ENCODE assay signal across 14 cellular contexts in genomic region chr18:55833543-55833942, GRCh38.
DNase-seq lines count a peak whose midpoint lies in the region; ATAC-seq, FAIRE-seq and TF ChIP-seq lines count a peak whose summit lies in the region.
"Had no signal": no experiment of that assay in that cellular context is flagged by ENCODE, and none has a peak within 500 bp of the region (broad histone marks: within the 10 kb centered on the region; RNA-seq: fewer than 3 reads in every experiment).

No MANE protein-coding gene starts in this region.

- no peak for TF ChIP-seq EP300 in Ishikawa (IDR thresholded peaks at IDR 0.05; ENCODE audit: borderline replicate concordance)

- H3K36me3 Mint-ChIP-seq in CD8-positive, alpha-beta memory T cell: no peaks in the 10 kb centered on the region
- H3K36me3 Mint-ChIP-seq: activated naive CD4-positive, alpha-beta T cell treated with anti-CD3 and anti-CD28 coated beads, Interleukin-2, amount 50 U/mL, for 24 hours had no signal

- H3K9me3 ChIP-seq in left lung: peaks cover 0 to 11% of the 10 kb centered on the region in 2 donors
- H3K9me3 ChIP-seq in CD8-positive, alpha-beta memory T cell (ENCODE audit: low read length): no peaks in the 10 kb centered on the region
- H3K9me3 ChIP-seq: Peyer's patch had no signal

- no peaks in the 10 kb centered on the region for H3K4me1 ChIP-seq in left lung
- H3K4me1 ChIP-seq in CD8-positive, alpha-beta memory T cell (ENCODE audit: insufficient read depth, low read length): no peaks in the 10 kb centered on the region
- H3K4me1 ChIP-seq: Peyer's patch had no signal

- peaks cover 4 to 24% (median 12%) of the 10 kb centered on the region in 5 donors for H3K9me3 Mint-ChIP-seq in CD8-positive, alpha-beta memory T cell
- H3K9me3 Mint-ChIP-seq: GM23338 had no signal

- H3K27ac ChIP-seq in left lung: no peak overlapping the region
- no peak overlapping the region for H3K27ac ChIP-seq in CD8-positive, alpha-beta memory T cell (ENCODE audit: low read depth, low read length)
- H3K27ac ChIP-seq: Peyer's patch had no signal

- H3K4me3 Mint-ChIP-seq in CD8-positive, alpha-beta memory T cell: no peak overlapping the region
- H3K4me3 Mint-ChIP-seq: activated CD4-positive, alpha-beta T cell treated with anti-CD3 and anti-CD28 coated beads for 36 hours; activated naive CD4-positive, alpha-beta T cell treated with anti-CD3 and anti-CD28 coated beads, Interleukin-2, amount 50 U/mL, for 24 hours; GM23338; stimulated activated naive CD8-positive, alpha-beta T cell treated with anti-CD3 and anti-CD28 coated beads, Interleukin-15, amount 100 ng/mL, for 72 hours had no signal

- H3K4me3 ChIP-seq in AG04449 (ENCODE audit: low read depth, low read length) (no peak overlapping the region), bronchial epithelial cell (ENCODE audit: low read depth, low read length) (no peak overlapping the region), left lung (no peak overlapping the region)
- no peak overlapping the region for H3K4me3 ChIP-seq in CD8-positive, alpha-beta memory T cell (ENCODE audit: low read length)
- H3K4me3 ChIP-seq: GM23338, Peyer's patch had no signal

- TF ChIP-seq CTCF in AG04449 (IDR thresholded peaks at IDR 0.05; ENCODE audit: insufficient read depth, low read length, missing control alignments) (no peak), bronchial epithelial cell (IDR thresholded peaks at IDR 0.05; ENCODE audit: insufficient read depth, low read length, severe bottlenecking) (no peak), left lung (IDR thresholded peaks at IDR 0.05) (no peak), GM13977 (IDR thresholded peaks at IDR 0.05; ENCODE audit: extremely low read depth, insufficient read depth, missing control alignments) (no peak)

- DNase-seq in AG04449 (ENCODE audit: low read depth, low spot score) (peak; percentile 94), bronchial epithelial cell (ENCODE audit: low read depth) (peak; percentile 100), left lung (no peak), cardiac septum (ENCODE audit: low spot score) (no peak), GM13977 (ENCODE audit: low spot score) (no peak), UCSD-AML1 (lab: John Stamatoyannopoulos, UW; ENCODE audit: unreplicated experiment) (no peak)
- no peak for DNase-seq in CD8-positive, alpha-beta memory T cell
- DNase-seq: activated CD4-positive, alpha-beta T cell treated with anti-CD3 and anti-CD28 coated beads for 36 hours; C1 segment of cervical spinal cord; Peyer's patch; stimulated activated naive CD8-positive, alpha-beta T cell treated with anti-CD3 and anti-CD28 coated beads, Interleukin-15, amount 100 ng/mL, for 72 hours had no signal

- peak; percentile 97 for FAIRE-seq in bronchial epithelial cell (lab: Jason Lieb, UNC)

- POLR2A ChIA-PET in AG04449 (lab: Yijun Ruan, JAX): interaction anchor here (1.2 to 1.6 kb wide), 2 partner anchors 13 to 307 kb away, joined by 4 read pairs; no protein-coding TSS in a partner anchor
- POLR2A ChIA-PET in CD8-positive, alpha-beta memory T cell (lab: Charles Lee): no interaction called here

- H3K4me1 Mint-ChIP-seq in CD8-positive, alpha-beta memory T cell: no peaks in the 10 kb centered on the region
- H3K4me1 Mint-ChIP-seq: activated CD4-positive, alpha-beta T cell treated with anti-CD3 and anti-CD28 coated beads for 36 hours; activated naive CD4-positive, alpha-beta T cell treated with anti-CD3 and anti-CD28 coated beads, Interleukin-2, amount 50 U/mL, for 24 hours; stimulated activated naive CD8-positive, alpha-beta T cell treated with anti-CD3 and anti-CD28 coated beads, Interleukin-15, amount 100 ng/mL, for 72 hours had no signal

- no peak overlapping the region for H3K27ac Mint-ChIP-seq in CD8-positive, alpha-beta memory T cell
- H3K27ac Mint-ChIP-seq: activated CD4-positive, alpha-beta T cell treated with anti-CD3 and anti-CD28 coated beads for 36 hours; activated naive CD4-positive, alpha-beta T cell treated with anti-CD3 and anti-CD28 coated beads, Interleukin-2, amount 50 U/mL, for 24 hours; GM23338; stimulated activated naive CD8-positive, alpha-beta T cell treated with anti-CD3 and anti-CD28 coated beads, Interleukin-15, amount 100 ng/mL, for 72 hours had no signal

- CTCF ChIA-PET in AG04449 (lab: Yijun Ruan, JAX): interaction anchor here (0.9 to 1.8 kb wide), 3 partner anchors 12 to 742 kb away, joined by 3 to 7 read pairs (median 4); no protein-coding TSS in a partner anchor
- CTCF ChIA-PET in CD8-positive, alpha-beta memory T cell (lab: Charles Lee): no interaction called here

- intact Hi-C loops in left lung (cut with DNase I) (no loop called here), cardiac septum (cut with DNase I) (no loop called here)

- H3K36me3 ChIP-seq in bronchial epithelial cell (ENCODE audit: control insufficient read depth, insufficient read depth, low read length) (no peaks in the 10 kb centered on the region), left lung (no peaks in the 10 kb centered on the region)
- no peaks in the 10 kb centered on the region for H3K36me3 ChIP-seq in CD8-positive, alpha-beta memory T cell (ENCODE audit: insufficient read depth, low read length)
- H3K36me3 ChIP-seq: Peyer's patch had no signal

- in situ Hi-C loops in GM13977 (cut with MboI; ENCODE audit: low pct_unique_long_range_greater_than_20kb, low sequenced_read_pairs, unreplicated experiment): no loop called here

- no peaks in the 10 kb centered on the region for H3K27me3 ChIP-seq in bronchial epithelial cell (ENCODE audit: control insufficient read depth, insufficient read depth, low read length)
- H3K27me3 ChIP-seq in left lung: no peaks in the 10 kb centered on the region
- no peaks in the 10 kb centered on the region for H3K27me3 ChIP-seq in CD8-positive, alpha-beta memory T cell (ENCODE audit: insufficient read depth, low read length, poor library complexity, severe bottlenecking)
- H3K27me3 ChIP-seq: Peyer's patch had no signal

- H3K27me3 Mint-ChIP-seq in CD8-positive, alpha-beta memory T cell: no peaks in the 10 kb centered on the region
- H3K27me3 Mint-ChIP-seq: activated CD4-positive, alpha-beta T cell treated with anti-CD3 and anti-CD28 coated beads for 36 hours; activated naive CD4-positive, alpha-beta T cell treated with anti-CD3 and anti-CD28 coated beads, Interleukin-2, amount 50 U/mL, for 24 hours; stimulated activated naive CD8-positive, alpha-beta T cell treated with anti-CD3 and anti-CD28 coated beads, Interleukin-15, amount 100 ng/mL, for 72 hours had no signal

- peak; percentile 54 for ATAC-seq in left lung
- ATAC-seq: activated CD4-positive, alpha-beta T cell treated with anti-CD3 and anti-CD28 coated beads for 36 hours; GM23338; stimulated activated naive CD8-positive, alpha-beta T cell treated with anti-CD3 and anti-CD28 coated beads, Interleukin-15, amount 100 ng/mL, for 72 hours had no signal

- TF ChIP-seq RAD21 in Ishikawa (IDR thresholded peaks at IDR 0.05; ENCODE audit: low read depth): no peak

TF ChIP-seq in Ishikawa, 13 proteins besides CTCF, POLR2A, EP300 and RAD21:
- TF ChIP-seq TCF12 (IDR thresholded peaks at IDR 0.05; ENCODE audit: low read depth) (no peak), CEBPB (IDR thresholded peaks at IDR 0.05) (0 out of 2 replicates have a peak, but pooled peaks have one; percentile 27)
TF ChIP-seq in Ishikawa: peak in this region for 1.

Comparison
In these comparisons a context has a peak if more than half of its experiments do, and no peak if none do; other contexts are left out.
1. DNase-seq: peak in AG04449 (single experiment) and bronchial epithelial cell (single experiment); none in left lung (0 of 2), cardiac septum (single experiment), GM13977 (single experiment), CD8-positive, alpha-beta memory T cell (0 of 5) and UCSD-AML1 (single experiment).